1 cellular context compared by ENCODE assay signal in the genomic region with DNA sequence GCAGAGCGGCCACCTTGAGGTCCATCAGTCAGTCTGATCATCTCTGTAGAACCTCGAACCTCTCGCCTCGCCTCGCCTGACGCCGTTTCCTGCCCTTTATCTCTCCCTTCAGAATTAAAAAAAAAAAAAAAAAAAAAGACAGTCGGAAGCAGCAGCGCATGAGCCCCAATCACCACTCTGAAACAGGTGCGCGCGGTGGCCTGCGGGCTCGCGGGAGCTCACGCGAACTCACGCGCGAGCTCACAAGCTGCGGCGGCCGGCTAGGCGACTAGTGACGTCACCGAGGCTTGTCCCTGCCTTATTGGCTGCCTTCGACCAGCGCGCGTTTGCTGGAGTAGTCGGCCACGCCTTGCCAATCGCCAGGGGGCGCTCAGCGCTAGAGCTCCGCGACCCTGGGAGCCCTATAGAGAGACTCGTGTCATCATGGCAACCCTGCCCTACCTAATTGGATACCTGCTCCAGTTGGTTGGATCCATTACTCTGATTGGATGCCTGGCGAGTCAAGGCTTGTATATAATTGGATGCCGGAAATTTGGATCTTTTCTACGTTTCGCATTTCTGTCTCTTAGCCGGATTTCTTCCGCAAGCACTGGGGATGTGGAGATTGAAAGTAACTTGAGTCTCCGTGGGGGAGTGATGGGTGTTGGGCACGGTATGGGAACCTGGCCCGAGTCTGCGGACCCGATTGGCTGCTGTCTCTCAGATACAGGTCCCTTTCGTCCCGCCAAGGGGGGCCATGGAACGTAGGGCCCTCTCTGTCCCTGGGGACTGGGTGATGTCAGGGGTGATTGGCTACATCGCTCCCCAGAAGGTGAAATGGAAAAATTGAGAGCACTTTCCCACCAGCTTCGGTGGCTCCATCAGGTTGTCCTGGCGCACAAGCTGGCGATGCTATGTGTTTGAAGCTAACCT.
TF ChIP-seq lines count a peak whose summit lies in the region.

No MANE protein-coding gene starts in this region.

TF ChIP-seq in K562, 482 proteins besides CTCF, POLR2A, EP300 and RAD21 (continued from another document and continues in another):
- TF ChIP-seq, protein P1, sequence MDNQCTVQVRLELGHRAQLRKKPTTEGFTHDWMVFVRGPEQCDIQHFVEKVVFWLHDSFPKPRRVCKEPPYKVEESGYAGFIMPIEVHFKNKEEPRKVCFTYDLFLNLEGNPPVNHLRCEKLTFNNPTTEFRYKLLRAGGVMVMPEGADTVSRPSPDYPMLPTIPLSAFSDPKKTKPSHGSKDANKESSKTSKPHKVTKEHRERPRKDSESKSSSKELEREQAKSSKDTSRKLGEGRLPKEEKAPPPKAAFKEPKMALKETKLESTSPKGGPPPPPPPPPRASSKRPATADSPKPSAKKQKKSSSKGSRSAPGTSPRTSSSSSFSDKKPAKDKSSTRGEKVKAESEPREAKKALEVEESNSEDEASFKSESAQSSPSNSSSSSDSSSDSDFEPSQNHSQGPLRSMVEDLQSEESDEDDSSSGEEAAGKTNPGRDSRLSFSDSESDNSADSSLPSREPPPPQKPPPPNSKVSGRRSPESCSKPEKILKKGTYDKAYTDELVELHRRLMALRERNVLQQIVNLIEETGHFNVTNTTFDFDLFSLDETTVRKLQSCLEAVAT (IDR thresholded peaks at IDR 0.05): peak in 1 of 2 experiments; percentile 27; a peak in 1 of 4 replicates
- peak; percentile 70 for TF ChIP-seq RBFOX2 (IDR thresholded peaks at IDR 0.05; ENCODE audit: low read depth, low read length)
- TF ChIP-seq, protein P2, sequence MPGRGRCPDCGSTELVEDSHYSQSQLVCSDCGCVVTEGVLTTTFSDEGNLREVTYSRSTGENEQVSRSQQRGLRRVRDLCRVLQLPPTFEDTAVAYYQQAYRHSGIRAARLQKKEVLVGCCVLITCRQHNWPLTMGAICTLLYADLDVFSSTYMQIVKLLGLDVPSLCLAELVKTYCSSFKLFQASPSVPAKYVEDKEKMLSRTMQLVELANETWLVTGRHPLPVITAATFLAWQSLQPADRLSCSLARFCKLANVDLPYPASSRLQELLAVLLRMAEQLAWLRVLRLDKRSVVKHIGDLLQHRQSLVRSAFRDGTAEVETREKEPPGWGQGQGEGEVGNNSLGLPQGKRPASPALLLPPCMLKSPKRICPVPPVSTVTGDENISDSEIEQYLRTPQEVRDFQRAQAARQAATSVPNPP (IDR thresholded peaks at IDR 0.05; ENCODE audit: borderline replicate concordance, insufficient read depth, insufficient read length): no peak
- peak; percentile 92 for TF ChIP-seq BHLHE40 (IDR thresholded peaks at IDR 0.05; ENCODE audit: low read length)
- peak; percentile 59 for TF ChIP-seq POLR2G (IDR thresholded peaks at IDR 0.05; ENCODE audit: low read depth, low read length)
- peak; percentile 46 for TF ChIP-seq HMGN3 (IDR thresholded peaks at IDR 0.05; ENCODE audit: borderline replicate concordance, extremely low read depth, insufficient read length, low read depth, low read length)
- peak; percentile 94; the same call in 1 of the 2 replicates for TF ChIP-seq GTF2F1 (IDR thresholded peaks at IDR 0.05; ENCODE audit: low read depth, low read length)
- TF ChIP-seq, protein P3, sequence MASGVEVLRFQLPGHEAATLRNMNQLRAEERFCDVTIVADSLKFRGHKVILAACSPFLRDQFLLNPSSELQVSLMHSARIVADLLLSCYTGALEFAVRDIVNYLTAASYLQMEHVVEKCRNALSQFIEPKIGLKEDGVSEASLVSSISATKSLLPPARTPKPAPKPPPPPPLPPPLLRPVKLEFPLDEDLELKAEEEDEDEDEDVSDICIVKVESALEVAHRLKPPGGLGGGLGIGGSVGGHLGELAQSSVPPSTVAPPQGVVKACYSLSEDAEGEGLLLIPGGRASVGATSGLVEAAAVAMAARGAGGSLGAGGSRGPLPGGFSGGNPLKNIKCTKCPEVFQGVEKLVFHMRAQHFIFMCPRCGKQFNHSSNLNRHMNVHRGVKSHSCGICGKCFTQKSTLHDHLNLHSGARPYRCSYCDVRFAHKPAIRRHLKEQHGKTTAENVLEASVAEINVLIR (CRISPR knock-in tag; IDR thresholded peaks at IDR 0.05): peak; percentile 88
- peak; percentile 64 for TF ChIP-seq CCNT2 (IDR thresholded peaks at IDR 0.05; ENCODE audit: borderline replicate concordance, extremely low read depth, insufficient read length, low read depth, low read length)
- peak; percentile 96 for TF ChIP-seq BCOR (IDR thresholded peaks at IDR 0.05)
- TF ChIP-seq, protein P4, sequence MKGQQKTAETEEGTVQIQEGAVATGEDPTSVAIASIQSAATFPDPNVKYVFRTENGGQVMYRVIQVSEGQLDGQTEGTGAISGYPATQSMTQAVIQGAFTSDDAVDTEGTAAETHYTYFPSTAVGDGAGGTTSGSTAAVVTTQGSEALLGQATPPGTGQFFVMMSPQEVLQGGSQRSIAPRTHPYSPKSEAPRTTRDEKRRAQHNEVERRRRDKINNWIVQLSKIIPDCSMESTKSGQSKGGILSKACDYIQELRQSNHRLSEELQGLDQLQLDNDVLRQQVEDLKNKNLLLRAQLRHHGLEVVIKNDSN (CRISPR knock-in tag; IDR thresholded peaks at IDR 0.05): no peak
- TF ChIP-seq, protein P5, sequence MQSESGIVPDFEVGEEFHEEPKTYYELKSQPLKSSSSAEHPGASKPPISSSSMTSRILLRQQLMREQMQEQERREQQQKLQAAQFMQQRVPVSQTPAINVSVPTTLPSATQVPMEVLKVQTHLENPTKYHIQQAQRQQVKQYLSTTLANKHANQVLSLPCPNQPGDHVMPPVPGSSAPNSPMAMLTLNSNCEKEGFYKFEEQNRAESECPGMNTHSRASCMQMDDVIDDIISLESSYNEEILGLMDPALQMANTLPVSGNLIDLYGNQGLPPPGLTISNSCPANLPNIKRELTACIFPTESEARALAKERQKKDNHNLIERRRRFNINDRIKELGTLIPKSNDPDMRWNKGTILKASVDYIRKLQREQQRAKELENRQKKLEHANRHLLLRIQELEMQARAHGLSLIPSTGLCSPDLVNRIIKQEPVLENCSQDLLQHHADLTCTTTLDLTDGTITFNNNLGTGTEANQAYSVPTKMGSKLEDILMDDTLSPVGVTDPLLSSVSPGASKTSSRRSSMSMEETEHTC (IDR thresholded peaks at IDR 0.05): no peak
- TF ChIP-seq, protein P6, sequence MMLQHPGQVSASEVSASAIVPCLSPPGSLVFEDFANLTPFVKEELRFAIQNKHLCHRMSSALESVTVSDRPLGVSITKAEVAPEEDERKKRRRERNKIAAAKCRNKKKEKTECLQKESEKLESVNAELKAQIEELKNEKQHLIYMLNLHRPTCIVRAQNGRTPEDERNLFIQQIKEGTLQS (IDR thresholded peaks at IDR 0.05): peak; percentile 98
- TF ChIP-seq, protein P6 (CRISPR knock-in tag; conservative IDR thresholded peaks at IDR 0.05): no peak
- peak; percentile 100 for TF ChIP-seq NFATC3 (IDR thresholded peaks at IDR 0.05)
- no peak for TF ChIP-seq PHF8 (IDR thresholded peaks at IDR 0.05; ENCODE audit: borderline replicate concordance, low read length)
- no peak for TF ChIP-seq NR2C2 (CRISPR knock-in tag; IDR thresholded peaks at IDR 0.05)
- peak; percentile 34; the same call in 1 of the 2 replicates for TF ChIP-seq NR2C2 (tag; IDR thresholded peaks at IDR 0.05)
- no peak for TF ChIP-seq ILF3 (IDR thresholded peaks at IDR 0.05; ENCODE audit: borderline replicate concordance)
- 0 out of 2 replicates have a peak, but pooled peaks have one; percentile 20 for TF ChIP-seq PML (IDR thresholded peaks at IDR 0.05; ENCODE audit: low read length)
- TF ChIP-seq PHB (CRISPR knock-in tag; IDR thresholded peaks at IDR 0.05): no peak
- TF ChIP-seq CREB1 (IDR thresholded peaks at IDR 0.05): peak; percentile 94
- TF ChIP-seq CREB1 (CRISPR knock-in tag; IDR thresholded peaks at IDR 0.05): peak; percentile 97
- peak; percentile 96 for TF ChIP-seq NBN (IDR thresholded peaks at IDR 0.05; ENCODE audit: low read depth)
- no peak for TF ChIP-seq ZC3H4 (CRISPR knock-in tag; IDR thresholded peaks at IDR 0.05; ENCODE audit: borderline replicate concordance)
- TF ChIP-seq ZC3H11A (IDR thresholded peaks at IDR 0.05; ENCODE audit: low read depth, low read length): 0 out of 2 replicates have a peak, but pooled peaks have one; percentile 40
- TF ChIP-seq, protein P7, sequence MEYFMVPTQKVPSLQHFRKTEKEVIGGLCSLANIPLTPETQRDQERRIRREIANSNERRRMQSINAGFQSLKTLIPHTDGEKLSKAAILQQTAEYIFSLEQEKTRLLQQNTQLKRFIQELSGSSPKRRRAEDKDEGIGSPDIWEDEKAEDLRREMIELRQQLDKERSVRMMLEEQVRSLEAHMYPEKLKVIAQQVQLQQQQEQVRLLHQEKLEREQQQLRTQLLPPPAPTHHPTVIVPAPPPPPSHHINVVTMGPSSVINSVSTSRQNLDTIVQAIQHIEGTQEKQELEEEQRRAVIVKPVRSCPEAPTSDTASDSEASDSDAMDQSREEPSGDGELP (CRISPR knock-in tag; IDR thresholded peaks at IDR 0.05; ENCODE audit: borderline replicate concordance): peak; percentile 73; the same call in 1 of the 2 replicates
- TF ChIP-seq BRF1 (IDR thresholded peaks at IDR 0.05; ENCODE audit: borderline replicate concordance, extremely low read depth, insufficient read length): no peak
- peak; percentile 84 for TF ChIP-seq PHF20 (IDR thresholded peaks at IDR 0.05; ENCODE audit: partially characterized antibody)
- peak; percentile 98 for TF ChIP-seq ATF7 (IDR thresholded peaks at IDR 0.05)
- TF ChIP-seq FOSL1 (tag; conservative IDR thresholded peaks at IDR 0.05): peak; percentile 53; the same call in 1 of the 2 replicates
- TF ChIP-seq NFYB (IDR thresholded peaks at IDR 0.05; ENCODE audit: extremely low read depth, insufficient read length): peak; percentile 73
- TF ChIP-seq, protein P8, sequence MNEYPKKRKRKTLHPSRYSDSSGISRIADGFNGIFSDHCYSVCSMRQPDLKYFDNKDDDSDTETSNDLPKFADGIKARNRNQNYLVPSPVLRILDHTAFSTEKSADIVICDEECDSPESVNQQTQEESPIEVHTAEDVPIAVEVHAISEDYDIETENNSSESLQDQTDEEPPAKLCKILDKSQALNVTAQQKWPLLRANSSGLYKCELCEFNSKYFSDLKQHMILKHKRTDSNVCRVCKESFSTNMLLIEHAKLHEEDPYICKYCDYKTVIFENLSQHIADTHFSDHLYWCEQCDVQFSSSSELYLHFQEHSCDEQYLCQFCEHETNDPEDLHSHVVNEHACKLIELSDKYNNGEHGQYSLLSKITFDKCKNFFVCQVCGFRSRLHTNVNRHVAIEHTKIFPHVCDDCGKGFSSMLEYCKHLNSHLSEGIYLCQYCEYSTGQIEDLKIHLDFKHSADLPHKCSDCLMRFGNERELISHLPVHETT (CRISPR knock-in tag; conservative IDR thresholded peaks at IDR 0.05 in 1 of 2, IDR thresholded peaks at IDR 0.05 in 1 of 2): peak in 1 of 2 experiments; percentile 49; a peak in 1 of 4 replicates
- 0 out of 2 replicates have a peak, but pooled peaks have one; percentile 34 for TF ChIP-seq SMAD4 (CRISPR knock-in tag; conservative IDR thresholded peaks at IDR 0.05)
- TF ChIP-seq TBL1XR1 (IDR thresholded peaks at IDR 0.05; ENCODE audit: low read length in 2 of 2): peak in 1 of 2 experiments; percentile 69; a peak in 1 of 4 replicates
- 0 out of 2 replicates have a peak, but pooled peaks have one; percentile 4 for TF ChIP-seq CBFA2T3 (IDR thresholded peaks at IDR 0.05)
- no peak for TF ChIP-seq PTTG1 (tag; IDR thresholded peaks at IDR 0.05; ENCODE audit: low read depth)
- peak; percentile 97 for TF ChIP-seq CHD2 (IDR thresholded peaks at IDR 0.05; ENCODE audit: low read depth, low read length)
- no peak for TF ChIP-seq POLR2AphosphoS2 (IDR thresholded peaks at IDR 0.05; ENCODE audit: low read length)
- peak; percentile 57; the same call in 1 of the 2 replicates for TF ChIP-seq XRCC5 (IDR thresholded peaks at IDR 0.05; ENCODE audit: low read depth, low read length)
- no peak for TF ChIP-seq SMARCB1 (IDR thresholded peaks at IDR 0.05; ENCODE audit: insufficient read length, low read depth)
- TF ChIP-seq ARHGAP35 (IDR thresholded peaks at IDR 0.05; ENCODE audit: partially characterized antibody): no peak
- no peak for TF ChIP-seq ZNF212 (CRISPR knock-in tag; IDR thresholded peaks at IDR 0.05)
- TF ChIP-seq, protein P9, sequence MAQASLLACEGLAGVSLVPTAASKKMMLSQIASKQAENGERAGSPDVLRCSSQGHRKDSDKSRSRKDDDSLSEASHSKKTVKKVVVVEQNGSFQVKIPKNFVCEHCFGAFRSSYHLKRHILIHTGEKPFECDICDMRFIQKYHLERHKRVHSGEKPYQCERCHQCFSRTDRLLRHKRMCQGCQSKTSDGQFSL (CRISPR knock-in tag; IDR thresholded peaks at IDR 0.05): no peak
- TF ChIP-seq, protein P9 (tag; IDR thresholded peaks at IDR 0.05): no peak
- no peak for TF ChIP-seq SOX6 (IDR thresholded peaks at IDR 0.05)
- no peak for TF ChIP-seq ETS2 (tag; IDR thresholded peaks at IDR 0.05; ENCODE audit: borderline replicate concordance, poor library complexity, severe bottlenecking)
- TF ChIP-seq ZNF311 (CRISPR knock-in tag; IDR thresholded peaks at IDR 0.05): no peak
- TF ChIP-seq, protein P10, sequence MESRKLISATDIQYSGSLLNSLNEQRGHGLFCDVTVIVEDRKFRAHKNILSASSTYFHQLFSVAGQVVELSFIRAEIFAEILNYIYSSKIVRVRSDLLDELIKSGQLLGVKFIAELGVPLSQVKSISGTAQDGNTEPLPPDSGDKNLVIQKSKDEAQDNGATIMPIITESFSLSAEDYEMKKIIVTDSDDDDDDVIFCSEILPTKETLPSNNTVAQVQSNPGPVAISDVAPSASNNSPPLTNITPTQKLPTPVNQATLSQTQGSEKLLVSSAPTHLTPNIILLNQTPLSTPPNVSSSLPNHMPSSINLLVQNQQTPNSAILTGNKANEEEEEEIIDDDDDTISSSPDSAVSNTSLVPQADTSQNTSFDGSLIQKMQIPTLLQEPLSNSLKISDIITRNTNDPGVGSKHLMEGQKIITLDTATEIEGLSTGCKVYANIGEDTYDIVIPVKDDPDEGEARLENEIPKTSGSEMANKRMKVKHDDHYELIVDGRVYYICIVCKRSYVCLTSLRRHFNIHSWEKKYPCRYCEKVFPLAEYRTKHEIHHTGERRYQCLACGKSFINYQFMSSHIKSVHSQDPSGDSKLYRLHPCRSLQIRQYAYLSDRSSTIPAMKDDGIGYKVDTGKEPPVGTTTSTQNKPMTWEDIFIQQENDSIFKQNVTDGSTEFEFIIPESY (CRISPR knock-in tag; IDR thresholded peaks at IDR 0.05): peak; percentile 79
- peak; percentile 29; the same call in 1 of the 2 replicates for TF ChIP-seq ESRRA (IDR thresholded peaks at IDR 0.05; ENCODE audit: borderline replicate concordance, low read depth)
- TF ChIP-seq ZNF586 (CRISPR knock-in tag; conservative IDR thresholded peaks at IDR 0.05): no peak
- peak; percentile 31; the same call in 1 of the 2 replicates for TF ChIP-seq MTA3 (IDR thresholded peaks at IDR 0.05; ENCODE audit: borderline replicate concordance)
